In the genomic region with DNA sequence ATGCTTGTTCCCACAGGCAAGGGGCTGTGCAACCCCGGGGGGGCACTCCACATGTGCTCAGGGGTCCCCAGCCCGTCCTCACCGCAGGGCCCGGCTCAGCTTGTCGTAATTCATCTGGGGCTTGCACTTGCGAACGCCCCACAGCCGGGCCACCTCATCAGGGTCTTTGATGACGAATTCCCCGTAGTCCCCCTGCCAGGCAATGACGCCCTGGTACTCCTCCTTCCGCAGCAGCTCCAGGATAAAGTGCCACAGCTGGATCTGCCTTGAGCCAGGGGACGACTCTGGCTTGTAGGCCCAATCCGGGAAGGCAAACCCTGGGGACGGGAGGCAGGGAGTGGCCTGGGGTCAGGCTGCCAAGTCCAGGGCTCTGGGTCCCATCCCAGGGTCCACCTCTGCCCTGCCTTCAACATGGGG, we compare ENCODE assay signal across 9 cellular contexts. TPM values are rescaled to one million over a fixed set of nuclear protein-coding genes. Genes with fewer than 3 reads are reported as not detected.
A peak's percentile ranks its signal among the peaks of the same experiment; 100 is the strongest.
DNase-seq lines count a peak whose midpoint lies in the region; ATAC-seq and TF ChIP-seq lines count a peak whose summit lies in the region.
"Had no signal": no experiment of that assay in that cellular context is flagged by ENCODE, and none has a peak within 500 bp of the region (broad histone marks: within the 10 kb centered on the region; RNA-seq: fewer than 3 reads in every experiment).

No MANE protein-coding gene starts in this region.

- no peak overlapping the region for H3K4me3 ChIP-seq in mammary epithelial cell (replicated peaks in 1 of 3; ENCODE audit: insufficient read depth in 1 of 3, low read depth in 2 of 3, low read length in 3 of 3)
- peak overlapping the region; percentile 23 to 85 for H3K4me3 ChIP-seq in tibial artery

- H3K4me2 ChIP-seq in mammary epithelial cell (ENCODE audit: insufficient read depth, low read depth, low read length) = peak overlapping the region; percentile 92

- peaks cover 74% of the 10 kb centered on the region for H3K79me2 ChIP-seq in mammary epithelial cell (ENCODE audit: insufficient read depth, low read length)

- WGBS in mammary epithelial cell (ENCODE audit: low coverage, missing lambda C conversion rate) = 53% methylated on average over 8 of the region's 15 CpGs

- no TSS peak for BruUV-seq in mammary epithelial cell (replicated peaks; lab: Mats Ljungman, UMichigan)

- peaks cover 26% of the 10 kb centered on the region for H3K4me1 Mint-ChIP-seq in activated CD8-positive, alpha-beta memory T cell treated with anti-CD3 and anti-CD28 coated beads, Interleukin-2, amount 10 ng/mL, durations not matched to agents 7 days and 5 days
- H3K4me1 Mint-ChIP-seq in mesothelial cell of epicardium = peaks cover 30% of the 10 kb centered on the region
- peaks cover 17% of the 10 kb centered on the region for H3K4me1 Mint-ChIP-seq in progenitor cell of endocrine pancreas (ENCODE audit: low read depth)

- DNase-seq in activated CD8-positive, alpha-beta memory T cell treated with anti-CD3 and anti-CD28 coated beads, Interleukin-2, amount 10 ng/mL, durations not matched to agents 7 days and 5 days = no peak
- no peak for DNase-seq in activated CD8-positive, alpha-beta memory T cell treated with anti-CD3 and anti-CD28 coated beads, Interleukin-2, amount 50 U/mL, for 4 hours
- DNase-seq in mammary epithelial cell (no peak), mesothelial cell of epicardium (ENCODE audit: low spot score in 2 of 2, unreplicated experiment in 2 of 2) (no peak), tibial artery (peak in 1 of 2 donors; percentile 78), NCI-H1694 treated with DMSO at 0.1 percent for 48 hours (lab: John Stamatoyannopoulos, UW) (no peak), progenitor cell of endocrine pancreas (ENCODE audit: low spot score, unreplicated experiment) (no peak), GOT3 (lab: John Stamatoyannopoulos, UW) (no peak)

- dilution Hi-C loops in mammary epithelial cell (cut with HindIII; ENCODE audit: low sequenced_read_pairs) = loop anchor here (10.0 kb wide), 1 partner anchor 295 kb away; the partner anchor contains the start of gene RABAC1

- H3K36me3 ChIP-seq in mammary epithelial cell (ENCODE audit: insufficient read depth, low read length) (peaks cover 7% of the 10 kb centered on the region), tibial artery (peaks cover 0 to 23% (median 21%) of the 10 kb centered on the region in 3 donors)

- peaks cover 36% of the 10 kb centered on the region for H3K4me1 ChIP-seq in mammary epithelial cell (ENCODE audit: insufficient read depth, low read length)
- peaks cover 0 to 64% (median 49%) of the 10 kb centered on the region in 4 donors for H3K4me1 ChIP-seq in tibial artery

- H4K20me1 ChIP-seq in mammary epithelial cell (ENCODE audit: insufficient read depth, low read length) = no peaks in the 10 kb centered on the region

- H3K36me3 Mint-ChIP-seq in activated CD8-positive, alpha-beta memory T cell treated with anti-CD3 and anti-CD28 coated beads, Interleukin-2, amount 10 ng/mL, durations not matched to agents 7 days and 5 days = peaks cover 5% of the 10 kb centered on the region
- peaks cover 4% of the 10 kb centered on the region for H3K36me3 Mint-ChIP-seq in mesothelial cell of epicardium
- H3K36me3 Mint-ChIP-seq in progenitor cell of endocrine pancreas (ENCODE audit: insufficient read depth) = peaks cover 3% of the 10 kb centered on the region

- H3K27ac ChIP-seq in mammary epithelial cell (ENCODE audit: insufficient read depth, low read depth, low read length) (peak overlapping the region; percentile 59), tibial artery (peak overlapping the region; percentile 99)
- H3K27ac ChIP-seq: VCaP had no signal

- H2AFZ ChIP-seq in mammary epithelial cell (ENCODE audit: low read depth, low read length) = no peak overlapping the region

- ATAC-seq in activated CD8-positive, alpha-beta memory T cell treated with anti-CD3 and anti-CD28 coated beads, Interleukin-2, amount 10 ng/mL, durations not matched to agents 7 days and 5 days = no peak

- no peaks in the 10 kb centered on the region for H3K9me3 Mint-ChIP-seq in activated CD8-positive, alpha-beta memory T cell treated with anti-CD3 and anti-CD28 coated beads, Interleukin-2, amount 10 ng/mL, durations not matched to agents 7 days and 5 days (ENCODE audit: low read depth)
- H3K9me3 Mint-ChIP-seq in mesothelial cell of epicardium (no peaks in the 10 kb centered on the region), progenitor cell of endocrine pancreas (ENCODE audit: low read depth) (no peaks in the 10 kb centered on the region)

- no peaks in the 10 kb centered on the region for H3K27me3 Mint-ChIP-seq in activated CD8-positive, alpha-beta memory T cell treated with anti-CD3 and anti-CD28 coated beads, Interleukin-2, amount 10 ng/mL, durations not matched to agents 7 days and 5 days
- H3K27me3 Mint-ChIP-seq in mesothelial cell of epicardium (ENCODE audit: low read depth) (no peaks in the 10 kb centered on the region), progenitor cell of endocrine pancreas (no peaks in the 10 kb centered on the region)

- intact Hi-C loops in mammary epithelial cell (cut with micrococcal nuclease) = no loop called here
- intact Hi-C loops in tibial artery (cut with DNase I; ENCODE audit: low total_unique reads) = no loop called here

- no peak overlapping the region for H3K4me3 Mint-ChIP-seq in activated CD8-positive, alpha-beta memory T cell treated with anti-CD3 and anti-CD28 coated beads, Interleukin-2, amount 10 ng/mL, durations not matched to agents 7 days and 5 days
- no peak overlapping the region for H3K4me3 Mint-ChIP-seq in mesothelial cell of epicardium
- no peak overlapping the region for H3K4me3 Mint-ChIP-seq in progenitor cell of endocrine pancreas (ENCODE audit: low read depth)

- peak overlapping the region; percentile 50 for H3K27ac Mint-ChIP-seq in activated CD8-positive, alpha-beta memory T cell treated with anti-CD3 and anti-CD28 coated beads, Interleukin-2, amount 10 ng/mL, durations not matched to agents 7 days and 5 days
- peak overlapping the region; percentile 9 for H3K27ac Mint-ChIP-seq in mesothelial cell of epicardium
- H3K27ac Mint-ChIP-seq in progenitor cell of endocrine pancreas = no peak overlapping the region

- H3K27me3 ChIP-seq in mammary epithelial cell (ENCODE audit: insufficient read depth, low read length) = no peaks in the 10 kb centered on the region
- H3K27me3 ChIP-seq in tibial artery = no peaks in the 10 kb centered on the region

- H3K9me3 ChIP-seq in mammary epithelial cell (replicated peaks; ENCODE audit: insufficient read depth, low read length) (no peaks in the 10 kb centered on the region), tibial artery (no peaks in the 10 kb centered on the region)

- CTCF ChIA-PET in activated CD8-positive, alpha-beta memory T cell treated with anti-CD3 and anti-CD28 coated beads, Interleukin-2, amount 10 ng/mL, durations not matched to agents 7 days and 5 days (lab: Charles Lee) = interaction anchor here (1.2 to 1.4 kb wide), 4 partner anchors 11 to 39 kb away, joined by 3 to 6 read pairs (median 4); no protein-coding TSS in a partner anchor
- CTCF ChIA-PET in mammary epithelial cell (lab: Charles Lee; ENCODE audit: low non-redundant PET) = no interaction called here

- in situ Hi-C loops in mammary epithelial cell (cut with MboI; ENCODE audit: low sequenced_read_pairs in 2 of 2) = no loop called here

- H3K9ac ChIP-seq in mammary epithelial cell (ENCODE audit: insufficient read depth, low read length) = peak overlapping the region; percentile 51

- TF ChIP-seq CTCF in mammary epithelial cell (conservative IDR thresholded peaks at IDR 0.05 in 1 of 2, IDR thresholded peaks at IDR 0.05 in 1 of 2; ENCODE audit: extremely low read depth in 1 of 2, insufficient read depth in 1 of 2, low read depth in 1 of 2, low read length in 2 of 2) (no peak), mesothelial cell of epicardium (IDR thresholded peaks at IDR 0.05; ENCODE audit: unreplicated experiment) (no peak), tibial artery (IDR thresholded peaks at IDR 0.05) (no peak), progenitor cell of endocrine pancreas (IDR thresholded peaks at IDR 0.05; ENCODE audit: unreplicated experiment) (no peak)

RNA-seq across cellular contexts. Expression of gene ERF, which starts 4.7 kb away (rescaled TPM):
- total RNA-seq in activated CD8-positive, alpha-beta memory T cell treated with anti-CD3 and anti-CD28 coated beads, Interleukin-2, amount 10 ng/mL, durations not matched to agents 7 days and 5 days = 10 to 100 TPM; 43.5 to 58.7 TPM
- 100 to 1,000 TPM; 101 to 139 TPM for total RNA-seq in mammary epithelial cell
- polyA plus RNA-seq in mammary epithelial cell = 86.1 TPM
- polyA minus RNA-seq in mammary epithelial cell = 36.6 TPM
- total RNA-seq in mesothelial cell of epicardium = 90.4 to 106 TPM (median 92.1 TPM) in 3 replicates
- 106 and 111 TPM in 2 replicates for total RNA-seq in progenitor cell of endocrine pancreas

RNA-seq across cellular contexts. Expression of gene GSK3A, which starts 7.9 kb away (rescaled TPM):
- total RNA-seq in activated CD8-positive, alpha-beta memory T cell treated with anti-CD3 and anti-CD28 coated beads, Interleukin-2, amount 10 ng/mL, durations not matched to agents 7 days and 5 days = 10 to 100 TPM; 47.3 to 53.8 TPM
- total RNA-seq in mammary epithelial cell (10 to 100 TPM; 29.3 to 61.9 TPM), mesothelial cell of epicardium (42.9 to 45.5 TPM (median 44.6 TPM) in 3 replicates), progenitor cell of endocrine pancreas (53.0 and 54.7 TPM in 2 replicates)
- polyA plus RNA-seq in mammary epithelial cell = 42.9 TPM
- 52.4 TPM for polyA minus RNA-seq in mammary epithelial cell

RNA-seq across cellular contexts. Expression of gene CIC, which starts 18.8 kb away (rescaled TPM):
- total RNA-seq in activated CD8-positive, alpha-beta memory T cell treated with anti-CD3 and anti-CD28 coated beads, Interleukin-2, amount 10 ng/mL, durations not matched to agents 7 days and 5 days = 10 to 100 TPM; 67.3 to 77.3 TPM
- total RNA-seq in mammary epithelial cell (10 to 100 TPM; 37.0 to 91.0 TPM), mesothelial cell of epicardium (84.0 to 90.9 TPM (median 90.8 TPM) in 3 replicates), progenitor cell of endocrine pancreas (86.0 and 87.2 TPM in 2 replicates)
- 19.4 TPM for polyA plus RNA-seq in mammary epithelial cell
- 24.7 TPM for polyA minus RNA-seq in mammary epithelial cell

RNA-seq across cellular contexts. Expression of gene ZNF526, which starts 30.1 kb away (rescaled TPM):
- 10 to 100 TPM; 21.9 to 24.4 TPM for total RNA-seq in activated CD8-positive, alpha-beta memory T cell treated with anti-CD3 and anti-CD28 coated beads, Interleukin-2, amount 10 ng/mL, durations not matched to agents 7 days and 5 days
- 10 to 100 TPM; 11.2 to 15.8 TPM for total RNA-seq in mammary epithelial cell
- 8.6 TPM for polyA plus RNA-seq in mammary epithelial cell
- 22.8 TPM for polyA minus RNA-seq in mammary epithelial cell
- total RNA-seq in mesothelial cell of epicardium = 12.3 to 13.4 TPM (median 13.3 TPM) in 3 replicates
- total RNA-seq in progenitor cell of endocrine pancreas = 17.6 and 21.1 TPM in 2 replicates

RNA-seq across cellular contexts. Expression of gene DEDD2, which starts 32.8 kb away (rescaled TPM):
- total RNA-seq in activated CD8-positive, alpha-beta memory T cell treated with anti-CD3 and anti-CD28 coated beads, Interleukin-2, amount 10 ng/mL, durations not matched to agents 7 days and 5 days = 10 to 100 TPM; 35.8 to 40.7 TPM
- total RNA-seq in mammary epithelial cell = 10 to 100 TPM; 17.3 to 32.3 TPM
- polyA plus RNA-seq in mammary epithelial cell = 31.8 TPM
- 13.2 TPM for polyA minus RNA-seq in mammary epithelial cell
- total RNA-seq in mesothelial cell of epicardium = 21.3 to 24.0 TPM (median 23.7 TPM) in 3 replicates
- 35.7 and 38.3 TPM in 2 replicates for total RNA-seq in progenitor cell of endocrine pancreas

Comparison
In these comparisons a context has a peak if more than half of its experiments do, and no peak if none do; other contexts are left out.
1. H3K4me3 ChIP-seq: peak in tibial artery (2 of 2); none in mammary epithelial cell (0 of 3).